ENCODE assay signal across 12 cellular contexts in the genomic region with DNA sequence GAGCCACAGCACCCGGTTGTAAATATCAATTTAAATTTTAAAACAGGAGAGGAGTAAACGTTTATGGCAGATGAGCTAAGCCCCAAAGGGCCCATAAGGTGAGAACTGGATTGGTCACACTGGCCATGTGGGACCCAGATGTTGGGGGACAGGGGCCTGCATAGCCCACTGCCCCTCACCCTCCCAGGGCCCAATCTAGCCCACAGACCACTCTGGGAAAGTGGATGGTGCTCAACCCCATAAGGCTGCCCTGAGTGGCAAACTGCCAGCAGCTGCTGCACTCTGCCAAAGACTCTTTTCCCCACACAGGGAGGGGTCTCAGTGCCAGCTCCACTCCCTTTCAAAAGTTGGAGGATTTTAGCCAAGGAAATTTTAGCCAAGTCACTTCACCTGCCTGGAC. TPM values are rescaled to one million over a fixed set of nuclear protein-coding genes. Genes with fewer than 3 reads are reported as not detected.
DNase-seq lines count a peak whose midpoint lies in the region; ATAC-seq, FAIRE-seq and TF ChIP-seq lines count a peak whose summit lies in the region.
"Had no signal": no experiment of that assay in that cellular context is flagged by ENCODE, and none has a peak within 500 bp of the region (broad histone marks: within the 10 kb centered on the region; RNA-seq: fewer than 3 reads in every experiment).

No MANE protein-coding gene starts in this region.

- no TSS peak for BruUV-seq in MCF 10A (replicated peaks; lab: Mats Ljungman, UMichigan)

- peaks cover 46% of the 10 kb centered on the region for H3K4me1 Mint-ChIP-seq in MCF 10A (ENCODE audit: insufficient read depth, unreplicated experiment)

- H3K4me3 ChIP-seq in mucosa of stomach (ENCODE audit: low read length) (no peak overlapping the region), tibial artery (no peak overlapping the region)

- TF ChIP-seq CTCF in MCF 10A (IDR thresholded peaks at IDR 0.05; ENCODE audit: unreplicated experiment) (no peak), tibial artery (IDR thresholded peaks at IDR 0.05) (no peak)

- peaks cover under 1% of the 10 kb centered on the region for H3K36me3 ChIP-seq in mucosa of stomach (ENCODE audit: control insufficient read depth, insufficient read depth, low read length)
- H3K36me3 ChIP-seq in tibial artery = peaks cover 6 to 25% (median 15%) of the 10 kb centered on the region in 3 donors

- DNase-seq in DMS 273 (lab: John Stamatoyannopoulos, UW; ENCODE audit: unreplicated experiment) (peak; percentile 46), DMS 273 treated with DMSO at 0.1 percent for 48 hours (lab: John Stamatoyannopoulos, UW) (no peak), MCF 10A (ENCODE audit: unreplicated experiment) (no peak), tibial artery (peak in 1 of 2 donors; percentile 72), GM19239 (ENCODE audit: insufficient read length, low spot score) (no peak)
- DNase-seq: GOT3, NCI-H1105 had no signal

- H3K27ac ChIP-seq in tibial artery = peak overlapping the region; percentile 80 to 85
- H3K27ac ChIP-seq: 22Rv1 had no signal

- peak overlapping the region; percentile 47 for H3K27ac Mint-ChIP-seq in MCF 10A (ENCODE audit: low read depth, unreplicated experiment)

- peaks cover 17% of the 10 kb centered on the region for H3K36me3 Mint-ChIP-seq in MCF 10A (ENCODE audit: insufficient read depth, unreplicated experiment)

- H3K27me3 ChIP-seq in mucosa of stomach (ENCODE audit: control insufficient read depth, insufficient read depth, low read length) (no peaks in the 10 kb centered on the region), tibial artery (no peaks in the 10 kb centered on the region)

- CTCF ChIA-PET in MCF 10A (lab: Yijun Ruan, JAX) = interaction anchor here (0.6 to 2.8 kb wide), 10 partner anchors 9 to 587 kb away, joined by 3 to 25 read pairs (median 4); partner anchors contain the start of gene NBEAL2

- POLR2A ChIA-PET in MCF 10A (lab: Yijun Ruan, JAX) = interaction anchor here (0.6 to 5.3 kb wide), 8 partner anchors 9 to 430 kb away, joined by 3 to 34 read pairs (median 4); partner anchors contain the start of genes CCDC12 and NBEAL2

- intact Hi-C loops in MCF 10A (cut with micrococcal nuclease) (no loop called here), tibial artery (cut with DNase I; ENCODE audit: low total_unique reads) (no loop called here)

- no peaks in the 10 kb centered on the region for H3K9me3 ChIP-seq in mucosa of stomach (ENCODE audit: control insufficient read depth, low read length)
- no peaks in the 10 kb centered on the region for H3K9me3 ChIP-seq in tibial artery

- ATAC-seq in GM19023 (IDR thresholded peaks at IDR 0.05; ENCODE audit: unreplicated experiment) (no peak), GM21619 (IDR thresholded peaks at IDR 0.05; ENCODE audit: unreplicated experiment) (no peak)

- H3K27me3 Mint-ChIP-seq in MCF 10A (ENCODE audit: insufficient read depth, unreplicated experiment) = no peaks in the 10 kb centered on the region

- peaks cover 94% of the 10 kb centered on the region for H3K4me1 ChIP-seq in mucosa of stomach (ENCODE audit: control insufficient read depth, insufficient read depth, low read length)
- peaks cover 6 to 84% (median 78%) of the 10 kb centered on the region in 4 donors for H3K4me1 ChIP-seq in tibial artery

- no peaks in the 10 kb centered on the region for H3K9me3 Mint-ChIP-seq in MCF 10A (ENCODE audit: unreplicated experiment)
- H3K9me3 Mint-ChIP-seq: neural crest cell had no signal

- H3K9ac ChIP-seq in mucosa of stomach (ENCODE audit: low read length) = peak overlapping the region; percentile 4

- no peak overlapping the region for H3K4me3 Mint-ChIP-seq in MCF 10A (ENCODE audit: unreplicated experiment)
- H3K4me3 Mint-ChIP-seq: neural crest cell had no signal

- no peak for FAIRE-seq in GM19239 (lab: Jason Lieb, UNC)

RNA-seq across cellular contexts. Expression of gene CCDC12, which starts 42.5 kb away (rescaled TPM):
- 43.9 and 45.9 TPM in 2 replicates for total RNA-seq in MCF 10A (2022)

RNA-seq across cellular contexts. Expression of gene NBEAL2, which starts 45.4 kb away (rescaled TPM):
- total RNA-seq in MCF 10A (2022) = 14.2 and 20.2 TPM in 2 replicates

RNA-seq across cellular contexts. Expression of gene PTH1R, which starts 56.5 kb away (rescaled TPM):
- not detected in 2 replicates for total RNA-seq in MCF 10A (2022)
